13 cellular contexts compared by ENCODE assay signal in genomic region chr15:44673639-44674038, GRCh38.
"Had no signal": no experiment of that assay in that cellular context is flagged by ENCODE, and none has a peak within 500 bp of the region (broad histone marks: within the 10 kb centered on the region; RNA-seq: fewer than 3 reads in every experiment).

No MANE protein-coding gene starts in this region.

- DNase-seq: activated CD4-positive, alpha-beta T cell treated with anti-CD3 and anti-CD28 coated beads, Interleukin-2, amount 50 U/mL, for 4 hours; activated CD8-positive, alpha-beta memory T cell treated with anti-CD3 and anti-CD28 coated beads, Interleukin-2, amount 10 ng/mL, durations not matched to agents 7 days and 5 days; activated effector memory CD4-positive, alpha-beta T cell treated with Interleukin-2 at 50 U/mL for 16 hours; activated naive CD8-positive, alpha-beta T cell treated with anti-CD3 and anti-CD28 coated beads, Interleukin-2, amount 10 ng/mL, durations not matched to agents 7 days and 5 days; activated T-cell treated with anti-CD3 and anti-CD28 coated beads, Interleukin-2, amount 50 U/mL, for 4 hours; aorta; cerebellar nuclear complex; effector memory CD4-positive, alpha-beta T cell; foreskin keratinocyte; sigmoid colon; spleen had no signal

- ATAC-seq: activated CD4-positive, CD25-positive, alpha-beta regulatory T cell treated with anti-CD3 and anti-CD28 coated beads, Interleukin-2, amount 50 U/mL, for 24 hours; activated CD8-positive, alpha-beta memory T cell treated with anti-CD3 and anti-CD28 coated beads, Interleukin-2, amount 10 ng/mL, durations not matched to agents 7 days and 5 days; activated T-cell treated with anti-CD3 and anti-CD28 coated beads, Interleukin-2, amount 50 U/mL, for 4 hours; foreskin keratinocyte; SK-N-SH treated with all-trans-retinoic acid at 6 μM for 48 hours had no signal

- H3K9me3 Mint-ChIP-seq: activated naive CD8-positive, alpha-beta T cell treated with anti-CD3 and anti-CD28 coated beads, Interleukin-2, amount 10 ng/mL, durations not matched to agents 7 days and 5 days; activated T-cell treated with anti-CD3 and anti-CD28 coated beads, Interleukin-2, amount 50 U/mL, for 4 hours had no signal

- H3K4me3 Mint-ChIP-seq: activated CD8-positive, alpha-beta memory T cell treated with anti-CD3 and anti-CD28 coated beads, Interleukin-2, amount 10 ng/mL, durations not matched to agents 7 days and 5 days; activated naive CD8-positive, alpha-beta T cell treated with anti-CD3 and anti-CD28 coated beads, Interleukin-2, amount 10 ng/mL, durations not matched to agents 7 days and 5 days; activated T-cell treated with anti-CD3 and anti-CD28 coated beads, Interleukin-2, amount 50 U/mL, for 4 hours had no signal

- H3K27ac Mint-ChIP-seq: activated CD8-positive, alpha-beta memory T cell treated with anti-CD3 and anti-CD28 coated beads, Interleukin-2, amount 10 ng/mL, durations not matched to agents 7 days and 5 days; activated naive CD8-positive, alpha-beta T cell treated with anti-CD3 and anti-CD28 coated beads, Interleukin-2, amount 10 ng/mL, durations not matched to agents 7 days and 5 days had no signal

- H3K27me3 Mint-ChIP-seq: activated CD8-positive, alpha-beta memory T cell treated with anti-CD3 and anti-CD28 coated beads, Interleukin-2, amount 10 ng/mL, durations not matched to agents 7 days and 5 days; activated naive CD8-positive, alpha-beta T cell treated with anti-CD3 and anti-CD28 coated beads, Interleukin-2, amount 10 ng/mL, durations not matched to agents 7 days and 5 days had no signal
